8 cellular contexts compared by ENCODE assay signal in the genomic region with DNA sequence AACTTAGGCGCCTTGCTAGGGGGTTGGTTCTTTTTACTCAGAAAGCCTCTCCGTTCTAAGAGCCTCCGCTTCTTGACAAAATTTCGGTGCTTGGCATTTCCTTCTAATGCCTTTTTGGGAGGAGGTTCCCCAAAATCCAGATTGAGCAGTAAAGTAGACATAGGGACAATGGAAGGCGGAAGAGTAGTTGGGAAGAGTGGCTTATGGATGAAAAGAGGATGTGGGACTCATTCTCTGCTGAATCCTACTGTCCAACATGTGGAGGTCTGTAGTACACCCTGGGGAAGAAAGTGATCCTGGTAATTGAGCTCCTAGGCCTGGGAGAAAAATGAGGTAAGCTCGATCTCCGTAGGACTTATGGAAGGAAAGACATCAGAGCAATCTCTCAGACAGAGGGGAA. TPM values are rescaled to one million over a fixed set of nuclear protein-coding genes. Genes with fewer than 3 reads are reported as not detected.
A peak's percentile ranks its signal among the peaks of the same experiment; 100 is the strongest.
DNase-seq lines count a peak whose midpoint lies in the region; ATAC-seq and TF ChIP-seq lines count a peak whose summit lies in the region.

No MANE protein-coding gene starts in this region.

- no peaks in the 10 kb centered on the region for H3K9me3 Mint-ChIP-seq in T-helper 2 cell treated with Interferon-gamma antibody and Interleukin-4, amounts not matched to agents 5 μg/mL and 100 μg/mL, for 36 hours

- H3K9ac ChIP-seq in adipocyte (ENCODE audit: low read length) = peak overlapping the region; percentile 97

- ATAC-seq in left lung = no peak
- ATAC-seq in HG02763 (IDR thresholded peaks at IDR 0.05; ENCODE audit: unreplicated experiment) = no peak
- ATAC-seq in GM21576 (IDR thresholded peaks at IDR 0.05; ENCODE audit: unreplicated experiment) = no peak

- H3K36me3 ChIP-seq in adipocyte (ENCODE audit: control insufficient read depth, insufficient read depth, low read length, severe bottlenecking) (peaks cover 26% of the 10 kb centered on the region), left lung (peaks cover 5 to 43% of the 10 kb centered on the region in 2 donors), thyroid gland (peaks cover 19 to 21% of the 10 kb centered on the region in 2 donors)

- H3K27me3 ChIP-seq in adipocyte (replicated peaks; ENCODE audit: control insufficient read depth, insufficient read depth, low read length) (no peaks in the 10 kb centered on the region), left lung (no peaks in the 10 kb centered on the region), thyroid gland (no peaks in the 10 kb centered on the region)

- H3K27ac ChIP-seq in left lung (peak overlapping the region; percentile 89 to 98), thyroid gland (peak overlapping the region in 1 of 3 donors; percentile 95)

- no peak for TF ChIP-seq POLR2A in thyroid gland (IDR thresholded peaks at IDR 0.05)

- intact Hi-C loops in left lung (cut with DNase I) = no loop called here
- intact Hi-C loops in thyroid gland (cut with DNase I) = no loop called here

- peaks cover 36% of the 10 kb centered on the region for H3K4me1 ChIP-seq in adipocyte (ENCODE audit: control insufficient read depth, insufficient read depth, low read length)
- H3K4me1 ChIP-seq in left lung = peaks cover 32 to 56% of the 10 kb centered on the region in 2 donors
- H3K4me1 ChIP-seq in thyroid gland = peaks cover 32 to 37% of the 10 kb centered on the region in 2 donors

- no peak for TF ChIP-seq CTCF in left lung (IDR thresholded peaks at IDR 0.05)
- TF ChIP-seq CTCF in thyroid gland (IDR thresholded peaks at IDR 0.05) = no peak

- 57 to 63% methylated on average over 7 of the region's 7 CpGs for WGBS in thyroid gland, 2 donors

- H3K4me1 Mint-ChIP-seq in T-helper 2 cell treated with Interferon-gamma antibody and Interleukin-4, amounts not matched to agents 5 μg/mL and 100 μg/mL, for 36 hours (ENCODE audit: low read depth) = peaks cover 32% of the 10 kb centered on the region

- no peak for DNase-seq in T-helper 2 cell treated with Interferon-gamma antibody and Interleukin-4, amounts not matched to agents 5 μg/mL and 100 μg/mL, for 36 hours (ENCODE audit: low spot score)
- no peak for DNase-seq in T-helper 2 cell
- DNase-seq in adipocyte (ENCODE audit: low read depth) = no peak
- DNase-seq in left lung = no peak
- DNase-seq in thyroid gland = no peak
- DNase-seq in NCI-H146 (lab: John Stamatoyannopoulos, UW) = no peak

- peak overlapping the region; percentile 99 for H3K27ac Mint-ChIP-seq in T-helper 2 cell treated with Interferon-gamma antibody and Interleukin-4, amounts not matched to agents 5 μg/mL and 100 μg/mL, for 36 hours

- peaks cover 22% of the 10 kb centered on the region for H3K36me3 Mint-ChIP-seq in T-helper 2 cell treated with Interferon-gamma antibody and Interleukin-4, amounts not matched to agents 5 μg/mL and 100 μg/mL, for 36 hours (ENCODE audit: low read depth)

- H3K9me3 ChIP-seq in adipocyte (ENCODE audit: control insufficient read depth, low read length) = no peaks in the 10 kb centered on the region
- no peaks in the 10 kb centered on the region for H3K9me3 ChIP-seq in left lung
- no peaks in the 10 kb centered on the region for H3K9me3 ChIP-seq in thyroid gland

- H3K4me3 Mint-ChIP-seq in T-helper 2 cell treated with Interferon-gamma antibody and Interleukin-4, amounts not matched to agents 5 μg/mL and 100 μg/mL, for 36 hours = no peak overlapping the region

- no peaks in the 10 kb centered on the region for H3K27me3 Mint-ChIP-seq in T-helper 2 cell treated with Interferon-gamma antibody and Interleukin-4, amounts not matched to agents 5 μg/mL and 100 μg/mL, for 36 hours (ENCODE audit: low read depth)

- H3K4me3 ChIP-seq in adipocyte (ENCODE audit: low read length) (peak overlapping the region; percentile 100), left lung (peak overlapping the region; percentile 53 to 64), thyroid gland (replicated peaks in 1 of 3) (peak overlapping the region; percentile 66 to 94 (median 83))

RNA-seq across cellular contexts. Expression of a gene that starts 0.8 kb away (rescaled TPM):
- 10 to 100 TPM; 30.6 to 35.3 TPM for total RNA-seq in left lung
- total RNA-seq in thyroid gland = 10 to 100 TPM; 15.5 to 33.4 (median 25.3) TPM

RNA-seq across cellular contexts. Expression of a gene that starts 1.1 kb away (rescaled TPM):
- total RNA-seq in left lung (10 to 100 TPM; 18.3 to 30.8 TPM), thyroid gland (10 to 100 TPM; 13.6 to 34.9 (median 18.2) TPM)

RNA-seq across cellular contexts. Expression of a gene that starts 13.4 kb away (rescaled TPM):
- total RNA-seq in left lung (10 to 100 TPM; 42.8 to 62.2 TPM), thyroid gland (10 to 100 TPM; 22.9 to 55.6 (median 35.9) TPM)

RNA-seq across cellular contexts. Expression of a gene that starts 22.1 kb away (rescaled TPM):
- total RNA-seq in left lung = 10 to 100 TPM in 1 of 2 donors, 1 to 10 TPM in 1; 2.7 to 23.3 TPM
- 10 to 100 TPM in 1 of 4 donors, 1 to 10 TPM in 2, not detected in 1; 3.0 to 15.3 (median 4.5) TPM for total RNA-seq in thyroid gland

RNA-seq across cellular contexts. Expression of a gene that starts 24.0 kb away (rescaled TPM):
- total RNA-seq in left lung (100 to 1,000 TPM; 139 to 207 TPM), thyroid gland (100 to 1,000 TPM; 147 to 162 (median 148) TPM)
